Comparison of ENCODE assay signal across 8 cellular contexts in genomic region chr2:30146337-30147195, GRCh38. TPM values are rescaled to one million over a fixed set of nuclear protein-coding genes. Genes with fewer than 3 reads are reported as not detected.
DNase-seq lines count a peak whose midpoint lies in the region; ATAC-seq, FAIRE-seq and TF ChIP-seq lines count a peak whose summit lies in the region.

YPEL5 (plus strand) TSS chr2:30147007; CDS start chr2:30156652, 9,645 bp downstream.

- H3K36me3 ChIP-seq in BE2C: no peaks in the 10 kb centered on the region

- no peaks in the 10 kb centered on the region for H3K9me3 ChIP-seq in BE2C

- ATAC-seq in HG03460 (IDR thresholded peaks at IDR 0.05; ENCODE audit: unreplicated experiment): peak; percentile 90

- peaks cover 16% of the 10 kb centered on the region for H3K4me1 ChIP-seq in BE2C

- peak within 1 kb of the TSS; percentile 76 for H3K4me3 ChIP-seq in BE2C (ENCODE audit: low read depth, low read length)

- no peak for TF ChIP-seq CTCF in BE2C (IDR thresholded peaks at IDR 0.05; ENCODE audit: low read depth, low read length)

- no peaks in the 10 kb centered on the region for H3K27me3 ChIP-seq in BE2C

- DNase-seq in BE2C (peak; percentile 100), GM19240 (ENCODE audit: insufficient read length, low spot score) (peak; percentile 91), NCI-H526 (lab: John Stamatoyannopoulos, UW) (peak; percentile 98 to 99), kidney glomerular epithelial cell (lab: John Stamatoyannopoulos, UW) (peak; percentile 99)
- peak; percentile 99 for DNase-seq in activated CD4-positive, alpha-beta T cell treated with anti-CD3 and anti-CD28 coated beads for 48 hours
- peak; percentile 99 for DNase-seq in stimulated activated CD4-positive, alpha-beta T cell treated with anti-CD3 and anti-CD28 coated beads, Interleukin-1b, Interleukin-23, amount 100 ng/mL, for 1 hour (ENCODE audit: low read depth in 2 of 2)

- FAIRE-seq in colon (lab: Jason Lieb, UNC): peak; percentile 77

RNA-seq across cellular contexts. Expression of gene YPEL5, which starts in this region (rescaled TPM):
- 30.1 TPM for polyA plus RNA-seq in BE2C (2012; ENCODE audit: insufficient read depth, insufficient read length, low read depth)

Comparison
In these comparisons a context has a peak if more than half of its experiments do, and no peak if none do; other contexts are left out.
1. Peak in every context shown above with its lines: DNase-seq, ATAC-seq and H3K4me3 ChIP-seq.